Comparison of ENCODE assay signal across 16 cellular contexts in the genomic region with DNA sequence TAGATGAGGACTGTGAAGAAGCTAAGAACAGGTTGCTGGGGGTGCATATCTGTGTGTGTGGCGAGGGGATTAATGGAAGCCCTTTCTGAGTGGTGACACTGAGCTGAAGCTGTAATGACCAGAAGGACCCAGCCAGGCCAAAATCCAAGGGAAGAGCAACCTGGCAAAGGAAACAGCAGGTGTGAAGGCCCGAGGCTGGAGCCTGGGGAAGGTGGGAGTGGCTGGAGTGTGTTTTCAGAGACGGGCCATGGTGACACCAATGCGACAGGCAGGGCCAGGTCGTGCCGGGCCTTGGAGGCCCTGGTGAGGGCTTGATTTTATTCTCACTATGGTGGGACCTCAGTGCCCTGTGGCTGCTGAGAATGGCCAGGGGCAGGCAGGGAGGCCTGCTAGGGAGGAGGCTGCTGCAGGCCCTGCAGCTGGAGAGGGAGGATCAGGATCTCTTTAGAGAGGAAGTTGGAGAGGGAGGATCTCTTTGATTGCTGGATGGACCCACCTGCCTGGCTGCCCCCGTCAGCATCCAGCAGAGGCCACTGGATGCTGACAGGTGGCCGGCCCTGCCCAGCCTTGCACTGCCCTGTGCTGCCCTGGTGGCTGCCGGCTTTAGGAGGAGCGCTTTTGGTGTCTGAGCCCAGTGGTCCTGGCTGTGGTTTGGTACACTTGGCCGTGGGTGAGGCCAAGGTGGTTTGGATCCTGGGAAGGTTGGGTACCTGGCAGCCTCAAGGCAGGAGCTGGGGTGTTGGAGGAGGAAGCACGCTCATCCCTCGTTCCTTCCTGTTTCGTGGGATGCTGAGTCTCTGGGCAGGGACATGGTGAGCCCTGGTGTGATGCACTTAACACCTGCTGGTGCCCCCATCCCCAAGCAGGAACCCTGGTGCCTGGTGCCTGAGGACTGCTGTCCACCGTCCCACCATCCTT.
DNase-seq lines count a peak whose midpoint lies in the region; ATAC-seq and TF ChIP-seq lines count a peak whose summit lies in the region.
"Had no signal": no experiment of that assay in that cellular context is flagged by ENCODE, and none has a peak within 500 bp of the region (broad histone marks: within the 10 kb centered on the region; RNA-seq: fewer than 3 reads in every experiment).

No MANE protein-coding gene starts in this region.

- H3K36me3 ChIP-seq in Peyer's patch: no peaks in the 10 kb centered on the region
- peaks cover 0 to 10% (median 0%) of the 10 kb centered on the region in 6 donors for H3K36me3 ChIP-seq in spleen
- H3K36me3 ChIP-seq: ovary had no signal

- H3K4me1 ChIP-seq in Peyer's patch: peaks cover 15 to 72% (median 33%) of the 10 kb centered on the region in 4 donors
- peaks cover 53 to 100% (median 80%) of the 10 kb centered on the region in 6 donors for H3K4me1 ChIP-seq in spleen

- peaks cover 2% of the 10 kb centered on the region for H3K36me3 Mint-ChIP-seq in T-helper 1 cell treated with Interleukin-12 subunit alpha and Interleukin-12 subunit beta and Interleukin-4 antibody, amounts not matched to agents 30 μg/mL and 1 μg/mL, for 36 hours (ENCODE audit: low read depth)

- H3K27me3 ChIP-seq in Peyer's patch (no peaks in the 10 kb centered on the region), spleen (replicated peaks in 1 of 7) (no peaks in the 10 kb centered on the region)
- H3K27me3 ChIP-seq: ovary had no signal

- H3K4me1 Mint-ChIP-seq in T-helper 1 cell treated with Interleukin-12 subunit alpha and Interleukin-12 subunit beta and Interleukin-4 antibody, amounts not matched to agents 30 μg/mL and 1 μg/mL, for 36 hours (ENCODE audit: low read depth): peaks cover 65% of the 10 kb centered on the region

- H3K27ac Mint-ChIP-seq in T-helper 1 cell treated with Interleukin-12 subunit alpha and Interleukin-12 subunit beta and Interleukin-4 antibody, amounts not matched to agents 30 μg/mL and 1 μg/mL, for 36 hours: peak overlapping the region; percentile 56
- H3K27ac Mint-ChIP-seq: activated T-helper 1 cell treated with anti-CD3 and anti-CD28 coated beads, Interleukin-12 subunit alpha, Interleukin-12 subunit beta, Interleukin-2, Interleukin-4 antibody, amounts not matched to agents 30 ng/mL and 10 ng/mL and 1 ng/mL, durations not matched to agents 14 hours and 24 hours and 36 hours had no signal

- no peak overlapping the region for H3K4me3 ChIP-seq in Peyer's patch
- H3K4me3 ChIP-seq in spleen: no peak overlapping the region
- H3K4me3 ChIP-seq: ovary had no signal

- WGBS in spleen, 5 donors: 80 to 89% (median 81%) methylated on average over 13 to 15 of the region's 15 CpGs

- DNase-seq in T-helper 1 cell (no peak), Peyer's patch (peak in 2 of 3 donors; percentile 14 to 47), islet precursor cell (peak; percentile 56), spleen (peak; percentile 72), DMS79 (lab: John Stamatoyannopoulos, UW) (no peak), GM03348 (ENCODE audit: low spot score) (no peak)
- DNase-seq: ACHN; cerebellar nuclear complex; foreskin fibroblast; kidney glomerular epithelial cell; stimulated activated CD4-positive, alpha-beta T cell treated with anti-CD3 and anti-CD28 coated beads, Interleukin-1b, Interleukin-23, amount 100 ng/mL, for 48 hours; T1000 had no signal

- H3K4me3 Mint-ChIP-seq in T-helper 1 cell treated with Interleukin-12 subunit alpha and Interleukin-12 subunit beta and Interleukin-4 antibody, amounts not matched to agents 30 μg/mL and 1 μg/mL, for 36 hours: no peak overlapping the region
- H3K4me3 Mint-ChIP-seq: activated T-helper 1 cell treated with anti-CD3 and anti-CD28 coated beads, Interleukin-12 subunit alpha, Interleukin-12 subunit beta, Interleukin-2, Interleukin-4 antibody, amounts not matched to agents 30 ng/mL and 10 ng/mL and 1 ng/mL, durations not matched to agents 14 hours and 24 hours and 36 hours had no signal

- no peaks in the 10 kb centered on the region for H3K9me3 Mint-ChIP-seq in T-helper 1 cell treated with Interleukin-12 subunit alpha and Interleukin-12 subunit beta and Interleukin-4 antibody, amounts not matched to agents 30 μg/mL and 1 μg/mL, for 36 hours

- TF ChIP-seq CTCF in Peyer's patch (IDR thresholded peaks at IDR 0.05) (no peak), spleen (IDR thresholded peaks at IDR 0.05 in 8 of 11, conservative IDR thresholded peaks at IDR 0.05 in 3 of 11) (no peak)

- intact Hi-C loops in spleen (cut with DNase I; ENCODE audit: low total_unique reads): no loop called here

- H3K9me3 ChIP-seq in Peyer's patch (no peaks in the 10 kb centered on the region), spleen (no peaks in the 10 kb centered on the region)
- H3K9me3 ChIP-seq: ovary had no signal

- H3K27ac ChIP-seq in Peyer's patch (peak overlapping the region in 1 of 4 donors; percentile 22), spleen (no peak overlapping the region)
- H3K27ac ChIP-seq: ovary had no signal

- H3K27me3 Mint-ChIP-seq in T-helper 1 cell treated with Interleukin-12 subunit alpha and Interleukin-12 subunit beta and Interleukin-4 antibody, amounts not matched to agents 30 μg/mL and 1 μg/mL, for 36 hours (ENCODE audit: low read depth): peaks cover 9% of the 10 kb centered on the region

- no peak for TF ChIP-seq POLR2A in Peyer's patch (IDR thresholded peaks at IDR 0.05)
- TF ChIP-seq POLR2A in spleen (IDR thresholded peaks at IDR 0.05): no peak

- ATAC-seq in HG03025 (IDR thresholded peaks at IDR 0.05; ENCODE audit: low FRiP score, unreplicated experiment): no peak

Comparison
In these comparisons a context has a peak if more than half of its experiments do, and no peak if none do; other contexts are left out.
1. DNase-seq: peak in Peyer's patch (2 of 3), islet precursor cell (single experiment) and spleen (single experiment); none in T-helper 1 cell (0 of 5), DMS79 (single experiment) and GM03348 (single experiment).